In the genomic region with DNA sequence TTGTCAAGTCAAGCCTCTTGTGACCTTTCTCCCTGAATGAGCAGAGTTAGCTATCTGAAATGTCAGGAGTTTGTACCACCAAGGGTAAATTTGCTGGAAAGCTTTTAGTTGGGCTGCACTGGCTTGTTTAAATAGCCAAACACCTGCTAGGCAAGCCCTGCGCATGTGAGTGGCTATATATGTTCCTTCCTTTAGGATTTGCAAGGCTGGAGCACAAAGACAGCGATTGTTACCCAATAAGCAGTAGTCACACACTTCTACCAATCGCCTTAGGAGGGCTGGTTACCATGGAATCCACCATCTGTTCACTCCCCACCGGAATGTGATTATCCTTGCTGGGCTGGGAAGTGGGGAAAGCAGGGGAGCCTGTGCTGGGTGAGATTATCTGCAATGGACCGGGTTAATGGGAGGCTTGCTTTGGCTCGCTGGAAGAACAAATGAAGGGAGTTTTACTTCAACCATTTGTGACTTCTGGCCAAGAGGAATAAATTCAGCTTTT, we compare ENCODE assay signal across 1 cellular context.
TF ChIP-seq lines count a peak whose summit lies in the region.

No MANE protein-coding gene starts in this region.

TF ChIP-seq in HepG2, 621 proteins besides CTCF, POLR2A, EP300 and RAD21 (continued from another document and continues in another):
- TF ChIP-seq, protein P1, sequence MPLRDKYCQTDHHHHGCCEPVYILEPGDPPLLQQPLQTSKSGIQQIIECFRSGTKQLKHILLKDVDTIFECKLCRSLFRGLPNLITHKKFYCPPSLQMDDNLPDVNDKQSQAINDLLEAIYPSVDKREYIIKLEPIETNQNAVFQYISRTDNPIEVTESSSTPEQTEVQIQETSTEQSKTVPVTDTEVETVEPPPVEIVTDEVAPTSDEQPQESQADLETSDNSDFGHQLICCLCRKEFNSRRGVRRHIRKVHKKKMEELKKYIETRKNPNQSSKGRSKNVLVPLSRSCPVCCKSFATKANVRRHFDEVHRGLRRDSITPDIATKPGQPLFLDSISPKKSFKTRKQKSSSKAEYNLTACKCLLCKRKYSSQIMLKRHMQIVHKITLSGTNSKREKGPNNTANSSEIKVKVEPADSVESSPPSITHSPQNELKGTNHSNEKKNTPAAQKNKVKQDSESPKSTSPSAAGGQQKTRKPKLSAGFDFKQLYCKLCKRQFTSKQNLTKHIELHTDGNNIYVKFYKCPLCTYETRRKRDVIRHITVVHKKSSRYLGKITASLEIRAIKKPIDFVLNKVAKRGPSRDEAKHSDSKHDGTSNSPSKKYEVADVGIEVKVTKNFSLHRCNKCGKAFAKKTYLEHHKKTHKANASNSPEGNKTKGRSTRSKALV (CRISPR knock-in tag; IDR thresholded peaks at IDR 0.05) = no peak
- TF ChIP-seq, protein P2, sequence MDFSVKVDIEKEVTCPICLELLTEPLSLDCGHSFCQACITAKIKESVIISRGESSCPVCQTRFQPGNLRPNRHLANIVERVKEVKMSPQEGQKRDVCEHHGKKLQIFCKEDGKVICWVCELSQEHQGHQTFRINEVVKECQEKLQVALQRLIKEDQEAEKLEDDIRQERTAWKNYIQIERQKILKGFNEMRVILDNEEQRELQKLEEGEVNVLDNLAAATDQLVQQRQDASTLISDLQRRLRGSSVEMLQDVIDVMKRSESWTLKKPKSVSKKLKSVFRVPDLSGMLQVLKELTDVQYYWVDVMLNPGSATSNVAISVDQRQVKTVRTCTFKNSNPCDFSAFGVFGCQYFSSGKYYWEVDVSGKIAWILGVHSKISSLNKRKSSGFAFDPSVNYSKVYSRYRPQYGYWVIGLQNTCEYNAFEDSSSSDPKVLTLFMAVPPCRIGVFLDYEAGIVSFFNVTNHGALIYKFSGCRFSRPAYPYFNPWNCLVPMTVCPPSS (IDR thresholded peaks at IDR 0.05) = no peak
- no peak for TF ChIP-seq SIN3B (IDR thresholded peaks at IDR 0.05; ENCODE audit: low read length)
- TF ChIP-seq, protein P3, sequence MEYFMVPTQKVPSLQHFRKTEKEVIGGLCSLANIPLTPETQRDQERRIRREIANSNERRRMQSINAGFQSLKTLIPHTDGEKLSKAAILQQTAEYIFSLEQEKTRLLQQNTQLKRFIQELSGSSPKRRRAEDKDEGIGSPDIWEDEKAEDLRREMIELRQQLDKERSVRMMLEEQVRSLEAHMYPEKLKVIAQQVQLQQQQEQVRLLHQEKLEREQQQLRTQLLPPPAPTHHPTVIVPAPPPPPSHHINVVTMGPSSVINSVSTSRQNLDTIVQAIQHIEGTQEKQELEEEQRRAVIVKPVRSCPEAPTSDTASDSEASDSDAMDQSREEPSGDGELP (IDR thresholded peaks at IDR 0.05; ENCODE audit: borderline replicate concordance, low read depth) = peak; percentile 65; the same call in 1 of the 2 replicates
- TF ChIP-seq MIER3 (CRISPR knock-in tag; IDR thresholded peaks at IDR 0.05; ENCODE audit: borderline replicate concordance) = no peak
- no peak for TF ChIP-seq ZNF260 (CRISPR knock-in tag; IDR thresholded peaks at IDR 0.05; ENCODE audit: borderline replicate concordance, low read depth)
- no peak for TF ChIP-seq HNRNPK (IDR thresholded peaks at IDR 0.05; ENCODE audit: low read depth, low read length, poor library complexity, severe bottlenecking)
- TF ChIP-seq NCOR1 (IDR thresholded peaks at IDR 0.05; ENCODE audit: borderline replicate concordance, low read length) = no peak; the same call in 1 of the 2 replicates
- TF ChIP-seq, protein P4, sequence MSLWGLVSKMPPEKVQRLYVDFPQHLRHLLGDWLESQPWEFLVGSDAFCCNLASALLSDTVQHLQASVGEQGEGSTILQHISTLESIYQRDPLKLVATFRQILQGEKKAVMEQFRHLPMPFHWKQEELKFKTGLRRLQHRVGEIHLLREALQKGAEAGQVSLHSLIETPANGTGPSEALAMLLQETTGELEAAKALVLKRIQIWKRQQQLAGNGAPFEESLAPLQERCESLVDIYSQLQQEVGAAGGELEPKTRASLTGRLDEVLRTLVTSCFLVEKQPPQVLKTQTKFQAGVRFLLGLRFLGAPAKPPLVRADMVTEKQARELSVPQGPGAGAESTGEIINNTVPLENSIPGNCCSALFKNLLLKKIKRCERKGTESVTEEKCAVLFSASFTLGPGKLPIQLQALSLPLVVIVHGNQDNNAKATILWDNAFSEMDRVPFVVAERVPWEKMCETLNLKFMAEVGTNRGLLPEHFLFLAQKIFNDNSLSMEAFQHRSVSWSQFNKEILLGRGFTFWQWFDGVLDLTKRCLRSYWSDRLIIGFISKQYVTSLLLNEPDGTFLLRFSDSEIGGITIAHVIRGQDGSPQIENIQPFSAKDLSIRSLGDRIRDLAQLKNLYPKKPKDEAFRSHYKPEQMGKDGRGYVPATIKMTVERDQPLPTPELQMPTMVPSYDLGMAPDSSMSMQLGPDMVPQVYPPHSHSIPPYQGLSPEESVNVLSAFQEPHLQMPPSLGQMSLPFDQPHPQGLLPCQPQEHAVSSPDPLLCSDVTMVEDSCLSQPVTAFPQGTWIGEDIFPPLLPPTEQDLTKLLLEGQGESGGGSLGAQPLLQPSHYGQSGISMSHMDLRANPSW (CRISPR knock-in tag; IDR thresholded peaks at IDR 0.05; ENCODE audit: borderline replicate concordance) = no peak
- no peak for TF ChIP-seq WIZ (CRISPR knock-in tag; IDR thresholded peaks at IDR 0.05)
- no peak for TF ChIP-seq ZNF343 (CRISPR knock-in tag; IDR thresholded peaks at IDR 0.05)
- TF ChIP-seq ZNF644 (CRISPR knock-in tag; IDR thresholded peaks at IDR 0.05; ENCODE audit: low read depth) = peak; percentile 39; the same call in 1 of the 2 replicates
- no peak for TF ChIP-seq ATM (IDR thresholded peaks at IDR 0.05; ENCODE audit: borderline replicate concordance)
- TF ChIP-seq, protein P5, sequence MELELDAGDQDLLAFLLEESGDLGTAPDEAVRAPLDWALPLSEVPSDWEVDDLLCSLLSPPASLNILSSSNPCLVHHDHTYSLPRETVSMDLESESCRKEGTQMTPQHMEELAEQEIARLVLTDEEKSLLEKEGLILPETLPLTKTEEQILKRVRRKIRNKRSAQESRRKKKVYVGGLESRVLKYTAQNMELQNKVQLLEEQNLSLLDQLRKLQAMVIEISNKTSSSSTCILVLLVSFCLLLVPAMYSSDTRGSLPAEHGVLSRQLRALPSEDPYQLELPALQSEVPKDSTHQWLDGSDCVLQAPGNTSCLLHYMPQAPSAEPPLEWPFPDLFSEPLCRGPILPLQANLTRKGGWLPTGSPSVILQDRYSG (CRISPR knock-in tag; IDR thresholded peaks at IDR 0.05) = no peak
- no peak for TF ChIP-seq KMT2A (CRISPR knock-in tag; IDR thresholded peaks at IDR 0.05)
- no peak for TF ChIP-seq JARID2 (CRISPR knock-in tag; IDR thresholded peaks at IDR 0.05; ENCODE audit: insufficient replicate concordance)
- TF ChIP-seq ZNF761 (CRISPR knock-in tag; conservative IDR thresholded peaks at IDR 0.05) = peak; percentile 60; the same call in 1 of the 2 replicates
- TF ChIP-seq, protein P6, sequence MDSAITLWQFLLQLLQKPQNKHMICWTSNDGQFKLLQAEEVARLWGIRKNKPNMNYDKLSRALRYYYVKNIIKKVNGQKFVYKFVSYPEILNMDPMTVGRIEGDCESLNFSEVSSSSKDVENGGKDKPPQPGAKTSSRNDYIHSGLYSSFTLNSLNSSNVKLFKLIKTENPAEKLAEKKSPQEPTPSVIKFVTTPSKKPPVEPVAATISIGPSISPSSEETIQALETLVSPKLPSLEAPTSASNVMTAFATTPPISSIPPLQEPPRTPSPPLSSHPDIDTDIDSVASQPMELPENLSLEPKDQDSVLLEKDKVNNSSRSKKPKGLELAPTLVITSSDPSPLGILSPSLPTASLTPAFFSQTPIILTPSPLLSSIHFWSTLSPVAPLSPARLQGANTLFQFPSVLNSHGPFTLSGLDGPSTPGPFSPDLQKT (CRISPR knock-in tag; IDR thresholded peaks at IDR 0.05; ENCODE audit: borderline replicate concordance) = no peak
- TF ChIP-seq, protein P7, sequence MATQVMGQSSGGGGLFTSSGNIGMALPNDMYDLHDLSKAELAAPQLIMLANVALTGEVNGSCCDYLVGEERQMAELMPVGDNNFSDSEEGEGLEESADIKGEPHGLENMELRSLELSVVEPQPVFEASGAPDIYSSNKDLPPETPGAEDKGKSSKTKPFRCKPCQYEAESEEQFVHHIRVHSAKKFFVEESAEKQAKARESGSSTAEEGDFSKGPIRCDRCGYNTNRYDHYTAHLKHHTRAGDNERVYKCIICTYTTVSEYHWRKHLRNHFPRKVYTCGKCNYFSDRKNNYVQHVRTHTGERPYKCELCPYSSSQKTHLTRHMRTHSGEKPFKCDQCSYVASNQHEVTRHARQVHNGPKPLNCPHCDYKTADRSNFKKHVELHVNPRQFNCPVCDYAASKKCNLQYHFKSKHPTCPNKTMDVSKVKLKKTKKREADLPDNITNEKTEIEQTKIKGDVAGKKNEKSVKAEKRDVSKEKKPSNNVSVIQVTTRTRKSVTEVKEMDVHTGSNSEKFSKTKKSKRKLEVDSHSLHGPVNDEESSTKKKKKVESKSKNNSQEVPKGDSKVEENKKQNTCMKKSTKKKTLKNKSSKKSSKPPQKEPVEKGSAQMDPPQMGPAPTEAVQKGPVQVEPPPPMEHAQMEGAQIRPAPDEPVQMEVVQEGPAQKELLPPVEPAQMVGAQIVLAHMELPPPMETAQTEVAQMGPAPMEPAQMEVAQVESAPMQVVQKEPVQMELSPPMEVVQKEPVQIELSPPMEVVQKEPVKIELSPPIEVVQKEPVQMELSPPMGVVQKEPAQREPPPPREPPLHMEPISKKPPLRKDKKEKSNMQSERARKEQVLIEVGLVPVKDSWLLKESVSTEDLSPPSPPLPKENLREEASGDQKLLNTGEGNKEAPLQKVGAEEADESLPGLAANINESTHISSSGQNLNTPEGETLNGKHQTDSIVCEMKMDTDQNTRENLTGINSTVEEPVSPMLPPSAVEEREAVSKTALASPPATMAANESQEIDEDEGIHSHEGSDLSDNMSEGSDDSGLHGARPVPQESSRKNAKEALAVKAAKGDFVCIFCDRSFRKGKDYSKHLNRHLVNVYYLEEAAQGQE (IDR thresholded peaks at IDR 0.05; ENCODE audit: borderline replicate concordance in 1 of 2, low read depth in 1 of 2, low read length in 2 of 2) = no peak
- TF ChIP-seq, protein P8, sequence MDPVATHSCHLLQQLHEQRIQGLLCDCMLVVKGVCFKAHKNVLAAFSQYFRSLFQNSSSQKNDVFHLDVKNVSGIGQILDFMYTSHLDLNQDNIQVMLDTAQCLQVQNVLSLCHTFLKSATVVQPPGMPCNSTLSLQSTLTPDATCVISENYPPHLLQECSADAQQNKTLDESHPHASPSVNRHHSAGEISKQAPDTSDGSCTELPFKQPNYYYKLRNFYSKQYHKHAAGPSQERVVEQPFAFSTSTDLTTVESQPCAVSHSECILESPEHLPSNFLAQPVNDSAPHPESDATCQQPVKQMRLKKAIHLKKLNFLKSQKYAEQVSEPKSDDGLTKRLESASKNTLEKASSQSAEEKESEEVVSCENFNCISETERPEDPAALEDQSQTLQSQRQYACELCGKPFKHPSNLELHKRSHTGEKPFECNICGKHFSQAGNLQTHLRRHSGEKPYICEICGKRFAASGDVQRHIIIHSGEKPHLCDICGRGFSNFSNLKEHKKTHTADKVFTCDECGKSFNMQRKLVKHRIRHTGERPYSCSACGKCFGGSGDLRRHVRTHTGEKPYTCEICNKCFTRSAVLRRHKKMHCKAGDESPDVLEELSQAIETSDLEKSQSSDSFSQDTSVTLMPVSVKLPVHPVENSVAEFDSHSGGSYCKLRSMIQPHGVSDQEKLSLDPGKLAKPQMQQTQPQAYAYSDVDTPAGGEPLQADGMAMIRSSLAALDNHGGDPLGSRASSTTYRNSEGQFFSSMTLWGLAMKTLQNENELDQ (CRISPR knock-in tag; IDR thresholded peaks at IDR 0.05; ENCODE audit: borderline replicate concordance) = no peak
- TF ChIP-seq NONO (IDR thresholded peaks at IDR 0.05) = no peak
- TF ChIP-seq NONO (CRISPR knock-in tag; conservative IDR thresholded peaks at IDR 0.05) = peak; percentile 52; the same call in 1 of the 2 replicates
- TF ChIP-seq ZNF160 (CRISPR knock-in tag; IDR thresholded peaks at IDR 0.05) = no peak
- TF ChIP-seq, protein P9, sequence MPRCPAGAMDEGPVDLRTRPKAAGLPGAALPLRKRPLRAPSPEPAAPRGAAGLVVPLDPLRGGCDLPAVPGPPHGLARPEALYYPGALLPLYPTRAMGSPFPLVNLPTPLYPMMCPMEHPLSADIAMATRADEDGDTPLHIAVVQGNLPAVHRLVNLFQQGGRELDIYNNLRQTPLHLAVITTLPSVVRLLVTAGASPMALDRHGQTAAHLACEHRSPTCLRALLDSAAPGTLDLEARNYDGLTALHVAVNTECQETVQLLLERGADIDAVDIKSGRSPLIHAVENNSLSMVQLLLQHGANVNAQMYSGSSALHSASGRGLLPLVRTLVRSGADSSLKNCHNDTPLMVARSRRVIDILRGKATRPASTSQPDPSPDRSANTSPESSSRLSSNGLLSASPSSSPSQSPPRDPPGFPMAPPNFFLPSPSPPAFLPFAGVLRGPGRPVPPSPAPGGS (CRISPR knock-in tag; IDR thresholded peaks at IDR 0.05) = 0 out of 2 replicates have a peak, but pooled peaks have one; percentile 32
- TF ChIP-seq ZNF75D (CRISPR knock-in tag; IDR thresholded peaks at IDR 0.05; ENCODE audit: borderline replicate concordance) = no peak
- TF ChIP-seq IRF2 (CRISPR knock-in tag; IDR thresholded peaks at IDR 0.05) = no peak; the same call in 1 of the 2 replicates
- TF ChIP-seq BORCS8-MEF2B (CRISPR knock-in tag; IDR thresholded peaks at IDR 0.05) = no peak
- peak; percentile 58; the same call in 1 of the 2 replicates for TF ChIP-seq ZBTB20 (CRISPR knock-in tag; IDR thresholded peaks at IDR 0.05; ENCODE audit: borderline replicate concordance, low read depth)
- TF ChIP-seq, protein P10, sequence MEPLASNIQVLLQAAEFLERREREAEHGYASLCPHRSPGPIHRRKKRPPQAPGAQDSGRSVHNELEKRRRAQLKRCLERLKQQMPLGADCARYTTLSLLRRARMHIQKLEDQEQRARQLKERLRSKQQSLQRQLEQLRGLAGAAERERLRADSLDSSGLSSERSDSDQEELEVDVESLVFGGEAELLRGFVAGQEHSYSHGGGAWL (CRISPR knock-in tag; IDR thresholded peaks at IDR 0.05) = no peak
- TF ChIP-seq FOXO1 (CRISPR knock-in tag; IDR thresholded peaks at IDR 0.05) = 0 out of 2 replicates have a peak, but pooled peaks have one; percentile 36
- TF ChIP-seq, protein P11, sequence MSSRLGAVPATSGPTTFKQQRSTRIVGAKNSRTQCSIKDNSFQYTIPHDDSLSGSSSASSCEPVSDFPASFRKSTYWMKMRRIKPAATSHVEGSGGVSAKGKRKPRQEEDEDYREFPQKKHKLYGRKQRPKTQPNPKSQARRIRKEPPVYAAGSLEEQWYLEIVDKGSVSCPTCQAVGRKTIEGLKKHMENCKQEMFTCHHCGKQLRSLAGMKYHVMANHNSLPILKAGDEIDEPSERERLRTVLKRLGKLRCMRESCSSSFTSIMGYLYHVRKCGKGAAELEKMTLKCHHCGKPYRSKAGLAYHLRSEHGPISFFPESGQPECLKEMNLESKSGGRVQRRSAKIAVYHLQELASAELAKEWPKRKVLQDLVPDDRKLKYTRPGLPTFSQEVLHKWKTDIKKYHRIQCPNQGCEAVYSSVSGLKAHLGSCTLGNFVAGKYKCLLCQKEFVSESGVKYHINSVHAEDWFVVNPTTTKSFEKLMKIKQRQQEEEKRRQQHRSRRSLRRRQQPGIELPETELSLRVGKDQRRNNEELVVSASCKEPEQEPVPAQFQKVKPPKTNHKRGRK (CRISPR knock-in tag; IDR thresholded peaks at IDR 0.05) = no peak
